In genomic region chr1:242784074-242784473, GRCh38 we compare ENCODE assay signal across 13 cellular contexts.
DNase-seq lines count a peak whose midpoint lies in the region; ATAC-seq and TF ChIP-seq lines count a peak whose summit lies in the region.
"Had no signal": no experiment of that assay in that cellular context is flagged by ENCODE, and none has a peak within 500 bp of the region (broad histone marks: within the 10 kb centered on the region; RNA-seq: fewer than 3 reads in every experiment).

No MANE protein-coding gene starts in this region.

- no peak overlapping the region for H3K4ac ChIP-seq in H9 (ENCODE audit: low read depth, low read length)

- peaks cover 6% of the 10 kb centered on the region for H3K9me3 Mint-ChIP-seq in type B pancreatic cell
- H3K9me3 Mint-ChIP-seq in H9: no peaks in the 10 kb centered on the region
- H3K9me3 Mint-ChIP-seq: stimulated activated naive CD8-positive, alpha-beta T cell treated with anti-CD3 and anti-CD28 coated beads, Interleukin-15, Interleukin-2, amounts not matched to agents 100 ng/mL and 50 ng/mL, for 24 hours had no signal

- no peak overlapping the region for H3K4me3 Mint-ChIP-seq in type B pancreatic cell
- no peak overlapping the region for H3K4me3 Mint-ChIP-seq in H9
- H3K4me3 Mint-ChIP-seq: stimulated activated naive CD8-positive, alpha-beta T cell treated with anti-CD3 and anti-CD28 coated beads, Interleukin-15, Interleukin-2, amounts not matched to agents 100 ng/mL and 50 ng/mL, for 24 hours had no signal

- no peaks in the 10 kb centered on the region for H3K79me2 ChIP-seq in H9 (ENCODE audit: insufficient read depth, low read length)

- no peaks in the 10 kb centered on the region for H4K20me1 ChIP-seq in H9 (ENCODE audit: control insufficient read depth, insufficient read depth, insufficient read length)

- no peak overlapping the region for H4K91ac ChIP-seq in H9 (ENCODE audit: insufficient read length, low read depth, low read length)

- no peak overlapping the region for H3K9ac ChIP-seq in H9 (ENCODE audit: extremely low read depth, insufficient read length, low read length)

- no CpG with 5 or more reads among the region's 5 CpGs for WGBS in H9 (ENCODE audit: extremely low coverage, insufficient read length, low lambda C conversion rate)

- H3K4me1 Mint-ChIP-seq in type B pancreatic cell (ENCODE audit: unreplicated experiment) (no peaks in the 10 kb centered on the region), H9 (peaks cover 2 to 4% of the 10 kb centered on the region in 2 experiments; a peak in 2 of 4 replicates)

- peak; percentile 52 for ATAC-seq in GM19025 (IDR thresholded peaks at IDR 0.05; ENCODE audit: low read depth, unreplicated experiment)
- peak; percentile 81 for ATAC-seq in HG02623 (IDR thresholded peaks at IDR 0.05; ENCODE audit: unreplicated experiment)
- ATAC-seq: esophagus mucosa, left ventricle myocardium superior, sciatic nerve had no signal

- no peaks in the 10 kb centered on the region for H3K9me3 ChIP-seq in H9 (ENCODE audit: control insufficient read depth, low read depth, low read length)
- H3K9me3 ChIP-seq: adrenal gland had no signal

- no peak overlapping the region for H2BK15ac ChIP-seq in H9 (ENCODE audit: low read depth, low read length)

- TF ChIP-seq CTCF in type B pancreatic cell (conservative IDR thresholded peaks at IDR 0.05) (no peak), H9 (conservative IDR thresholded peaks at IDR 0.05) (no peak)

- H3K23ac ChIP-seq in H9 (ENCODE audit: insufficient read length, low read depth, low read length): no peak overlapping the region

- H3K27ac ChIP-seq in H9 (ENCODE audit: insufficient read length, low read depth, low read length): no peak overlapping the region
- H3K27ac ChIP-seq: adrenal gland had no signal

- no peak overlapping the region for H2AK5ac ChIP-seq in H9 (ENCODE audit: insufficient read length, low read length)

- H3T11ph ChIP-seq in H9 (ENCODE audit: low read length): no peak overlapping the region

- no peaks in the 10 kb centered on the region for H3K36me3 Mint-ChIP-seq in type B pancreatic cell
- no peaks in the 10 kb centered on the region for H3K36me3 Mint-ChIP-seq in H9 (ENCODE audit: insufficient read depth in 1 of 3, low read depth in 3 of 3)

- H2AFZ ChIP-seq in H9 (ENCODE audit: low read length): no peak overlapping the region

- no peak overlapping the region for H2BK120ac ChIP-seq in H9 (ENCODE audit: low read depth, low read length, poor library complexity, severe bottlenecking)

- H3K14ac ChIP-seq in H9 (ENCODE audit: insufficient read depth, low read length): no peak overlapping the region

- H2BK12ac ChIP-seq in H9 (ENCODE audit: insufficient read length, low read depth, low read length): no peak overlapping the region

- H3K27ac Mint-ChIP-seq in type B pancreatic cell (no peak overlapping the region), H9 (no peak overlapping the region)
- H3K27ac Mint-ChIP-seq: stimulated activated naive CD8-positive, alpha-beta T cell treated with anti-CD3 and anti-CD28 coated beads, Interleukin-15, Interleukin-2, amounts not matched to agents 100 ng/mL and 50 ng/mL, for 24 hours had no signal

- no peaks in the 10 kb centered on the region for H3K4me1 ChIP-seq in H9 (ENCODE audit: insufficient read depth, low read length)
- H3K4me1 ChIP-seq: adrenal gland had no signal

- H2BK20ac ChIP-seq in H9 (ENCODE audit: low read depth, low read length, poor library complexity, severe bottlenecking): no peak overlapping the region

- no peak overlapping the region for H2BK5ac ChIP-seq in H9 (ENCODE audit: insufficient read length, low read length)

- H4K5ac ChIP-seq in H9 (ENCODE audit: insufficient read length, low read depth, low read length): no peak overlapping the region

- H3K79me1 ChIP-seq in H9 (ENCODE audit: insufficient read depth, low read depth, low read length, poor library complexity, severe bottlenecking): no peaks in the 10 kb centered on the region

- H3K27me3 Mint-ChIP-seq in type B pancreatic cell (peaks cover 6% of the 10 kb centered on the region), H9 (ENCODE audit: low read depth) (no peaks in the 10 kb centered on the region)

- H3K27me3 ChIP-seq in H9 (ENCODE audit: insufficient read depth, low read length): no peaks in the 10 kb centered on the region
- H3K27me3 ChIP-seq: adrenal gland had no signal

- H3K18ac ChIP-seq in H9 (ENCODE audit: insufficient read length, low read depth, low read length): no peak overlapping the region

- no peak overlapping the region for H3K56ac ChIP-seq in H9 (ENCODE audit: insufficient read length, low read depth, low read length)

- DNase-seq in HT1080 (ENCODE audit: low read depth) (peak; percentile 6), medulla oblongata (ENCODE audit: extremely low spot score) (peak; percentile 12), type B pancreatic cell (ENCODE audit: extremely low spot score, unreplicated experiment) (no peak), H9 (no peak), glomerular visceral epithelial cell (ENCODE audit: extremely low spot score) (no peak), SW480 (ENCODE audit: low spot score) (no peak)
- DNase-seq: adrenal gland, left ventricle myocardium superior had no signal

- no peaks in the 10 kb centered on the region for H3K23me2 ChIP-seq in H9 (ENCODE audit: insufficient read length, low read depth, low read length, poor library complexity, severe bottlenecking)

- no peak overlapping the region for H4K8ac ChIP-seq in H9 (replicated peaks; ENCODE audit: insufficient read length, low read depth, low read length)

- no peak overlapping the region for H3K4me2 ChIP-seq in H9 (ENCODE audit: insufficient read depth, insufficient read length, low read length)

Comparison
In these comparisons a context has a peak if more than half of its experiments do, and no peak if none do; other contexts are left out.
1. DNase-seq: peak in HT1080 (single experiment) and medulla oblongata (single experiment); none in type B pancreatic cell (single experiment), H9 (single experiment), glomerular visceral epithelial cell (single experiment) and SW480 (single experiment).